ENCODE assay signal across 9 cellular contexts in the genomic region with DNA sequence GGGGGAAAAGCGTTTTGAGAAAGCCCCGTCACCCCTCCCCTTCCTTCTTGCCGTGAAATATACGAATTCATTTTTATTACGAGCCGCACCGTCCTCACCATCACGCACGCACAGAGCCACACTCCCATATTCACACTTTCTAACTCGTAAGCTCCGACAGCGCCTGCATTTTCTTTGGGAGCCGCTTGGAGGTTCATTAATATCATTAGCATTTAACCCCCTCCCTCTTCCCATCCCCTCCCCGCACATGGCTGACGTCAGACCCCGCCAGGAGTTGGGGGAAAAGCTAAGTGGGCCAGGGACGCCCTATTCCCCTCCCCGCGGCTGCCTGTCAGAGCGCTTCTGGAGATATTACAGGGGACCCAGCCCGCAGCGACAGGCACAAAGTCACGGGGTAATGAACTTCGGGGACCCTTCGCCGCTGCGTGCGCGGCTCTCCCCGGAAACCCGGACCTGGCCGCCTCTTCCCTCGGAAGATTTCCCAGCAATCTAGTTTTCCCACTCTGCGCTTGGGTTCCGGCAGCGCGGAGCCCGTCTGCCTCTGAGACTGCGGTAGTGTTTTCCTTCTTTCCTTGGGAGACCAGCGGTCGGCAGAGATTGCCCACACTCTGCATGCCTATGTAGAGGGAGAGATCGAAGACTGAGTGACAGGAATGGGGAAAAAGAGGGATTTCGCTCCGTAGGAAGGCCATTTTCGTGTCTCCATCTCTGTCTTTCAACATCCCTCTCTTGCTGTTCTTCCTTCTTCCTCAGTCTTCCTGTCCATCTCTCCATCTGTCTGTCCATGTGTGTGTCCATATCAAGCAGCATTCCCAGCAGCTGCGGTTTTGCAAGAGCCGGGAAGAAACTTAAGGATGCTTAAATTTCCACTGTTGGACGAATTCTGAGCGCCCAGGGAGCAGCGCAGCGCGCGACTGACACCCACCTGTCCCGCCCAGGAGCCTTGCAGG. TPM values are rescaled to one million over a fixed set of nuclear protein-coding genes. Genes with fewer than 3 reads are reported as not detected.
DNase-seq lines count a peak whose midpoint lies in the region; ATAC-seq and TF ChIP-seq lines count a peak whose summit lies in the region.
"Had no signal": no experiment of that assay in that cellular context is flagged by ENCODE, and none has a peak within 500 bp of the region (broad histone marks: within the 10 kb centered on the region; RNA-seq: fewer than 3 reads in every experiment).

Gene NR2E1 (plus strand): TSS at position 309 of the 950 bp plus-strand sequence. CDS start 744 bp downstream, outside the sequence.

- no peak within 1 kb of the TSS for H2BK5ac ChIP-seq in mesenchymal stem cell (ENCODE audit: low read depth, low read length, poor library complexity, severe bottlenecking)

- H2BK15ac ChIP-seq in mesenchymal stem cell (ENCODE audit: low read depth, poor library complexity, severe bottlenecking) = peak within 1 kb of the TSS; percentile 8

- H3K4me1 ChIP-seq in BE2C (no peaks in the 10 kb centered on the region; the same call in 1 of the 2 replicates), HUES48 (ENCODE audit: control insufficient read depth, insufficient read depth, low read length) (peaks cover 41% of the 10 kb centered on the region), mesenchymal stem cell (ENCODE audit: control insufficient read depth, insufficient read depth, low read depth, low read length) (peaks cover 47% of the 10 kb centered on the region)

- no peak within 1 kb of the TSS for H3K27ac ChIP-seq in HUES48 (ENCODE audit: low read depth, low read length)
- no peak within 1 kb of the TSS for H3K27ac ChIP-seq in mesenchymal stem cell (ENCODE audit: low read length, poor library complexity, severe bottlenecking)

- no peak within 1 kb of the TSS for H3K9ac ChIP-seq in HUES48 (ENCODE audit: low read depth, low read length)
- H3K9ac ChIP-seq in mesenchymal stem cell (ENCODE audit: low read length) = no peak within 1 kb of the TSS

- peaks cover 99% of the 10 kb centered on the region for H3K27me3 ChIP-seq in BE2C
- peaks cover 100% of the 10 kb centered on the region for H3K27me3 ChIP-seq in HUES48 (ENCODE audit: control insufficient read depth, insufficient read depth, low read length)
- peaks cover 100% of the 10 kb centered on the region in 2 experiments for H3K27me3 ChIP-seq in mesenchymal stem cell (ENCODE audit: control insufficient read depth in 1 of 2, insufficient read depth in 1 of 2, low read length in 2 of 2)

- H3K18ac ChIP-seq in mesenchymal stem cell (ENCODE audit: low read depth in 1 of 2, low read length in 2 of 2) = no peak within 1 kb of the TSS

- no peak within 1 kb of the TSS for H2BK12ac ChIP-seq in mesenchymal stem cell (ENCODE audit: low read length in 2 of 2)

- peak within 1 kb of the TSS; percentile 28 for H3K4me3 ChIP-seq in BE2C (ENCODE audit: low read depth, low read length)
- H3K4me3 ChIP-seq in HUES48 (ENCODE audit: low read depth, low read length) = peak within 1 kb of the TSS; percentile 55
- no peak within 1 kb of the TSS for H3K4me3 ChIP-seq in mesenchymal stem cell (ENCODE audit: insufficient read depth in 1 of 2, low read depth in 1 of 2, low read length in 2 of 2)
- H3K4me3 ChIP-seq: K562 had no signal

- no peak for TF ChIP-seq CTCF in BE2C (IDR thresholded peaks at IDR 0.05; ENCODE audit: low read depth, low read length)

- WGBS in mesenchymal stem cell = 3% methylated on average over 45 of the region's 54 CpGs

- H2AK5ac ChIP-seq in mesenchymal stem cell (ENCODE audit: low read length, severe bottlenecking) = no peak within 1 kb of the TSS

- no peaks in the 10 kb centered on the region for H3K36me3 ChIP-seq in BE2C
- H3K36me3 ChIP-seq in HUES48 (ENCODE audit: control insufficient read depth, insufficient read depth, low read length) = no peaks in the 10 kb centered on the region
- H3K36me3 ChIP-seq in mesenchymal stem cell (ENCODE audit: control insufficient read depth in 1 of 2, insufficient read depth in 2 of 2, low read depth in 1 of 2, low read length in 2 of 2) = no peaks in the 10 kb centered on the region

- no peak within 1 kb of the TSS for H4K8ac ChIP-seq in mesenchymal stem cell (ENCODE audit: low read length)

- H3K4ac ChIP-seq in mesenchymal stem cell (ENCODE audit: low read depth in 1 of 2, low read length in 2 of 2) = no peak within 1 kb of the TSS

- no peak within 1 kb of the TSS for H2BK120ac ChIP-seq in mesenchymal stem cell (ENCODE audit: low read depth, low read length)

- H3K23ac ChIP-seq in mesenchymal stem cell (ENCODE audit: low read length in 2 of 2) = peak within 1 kb of the TSS in 1 of 2 experiments; percentile 14

- H4K91ac ChIP-seq in mesenchymal stem cell (ENCODE audit: low read length) = no peak within 1 kb of the TSS

- H3K9me3 ChIP-seq in BE2C (no peaks in the 10 kb centered on the region), HUES48 (ENCODE audit: control insufficient read depth, insufficient read depth, low read length) (no peaks in the 10 kb centered on the region), mesenchymal stem cell (ENCODE audit: control insufficient read depth, low read length) (peaks cover 4% of the 10 kb centered on the region)

- H2AFZ ChIP-seq in mesenchymal stem cell (ENCODE audit: low read depth, low read length) = no peak within 1 kb of the TSS

- ATAC-seq in HG02973 (IDR thresholded peaks at IDR 0.05; ENCODE audit: unreplicated experiment) (no peak), GM21723 (IDR thresholded peaks at IDR 0.05; ENCODE audit: unreplicated experiment) (no peak), GM18868 (IDR thresholded peaks at IDR 0.05; ENCODE audit: unreplicated experiment) (no peak)
- ATAC-seq: K562 had no signal

- no peak within 1 kb of the TSS for H3K14ac ChIP-seq in mesenchymal stem cell (ENCODE audit: low read length in 2 of 2)

- DNase-seq in BE2C (no peak), amygdala (lab: John Stamatoyannopoulos, UW) (peak in 43 of 56 donors; percentile 14 to 82 (median 48)), mesenchymal stem cell (no peak)
- no peak for DNase-seq in stimulated activated CD4-positive, alpha-beta T cell treated with anti-CD3 and anti-CD28 coated beads, Interleukin-4, amount 100 ng/mL, for 1 hour

- H3K79me1 ChIP-seq in mesenchymal stem cell (replicated peaks; ENCODE audit: low read length, poor library complexity, severe bottlenecking) = no peaks in the 10 kb centered on the region

- H3K4me2 ChIP-seq in mesenchymal stem cell (ENCODE audit: low read length, poor library complexity, severe bottlenecking) = peak within 1 kb of the TSS; percentile 35

RNA-seq across cellular contexts. Expression of gene NR2E1, which starts in this region (rescaled TPM):
- not detected for polyA plus RNA-seq in BE2C (2012; ENCODE audit: insufficient read depth, insufficient read length, low read depth)
- polyA plus RNA-seq in mesenchymal stem cell (2013, experiment 1 of 2) = not detected
- not detected for polyA plus RNA-seq in mesenchymal stem cell (2013, experiment 2 of 2)
- polyA plus RNA-seq: K562 had no signal

Comparison
In these comparisons a context has a peak if more than half of its experiments do, and no peak if none do; other contexts are left out.
1. DNase-seq: peak in amygdala (43 of 56); none in BE2C (single experiment), mesenchymal stem cell (single experiment) and stimulated activated CD4-positive, alpha-beta T cell treated with anti-CD3 and anti-CD28 coated beads, Interleukin-4, amount 100 ng/mL, for 1 hour (single experiment).
2. H3K4me3 ChIP-seq: peak in BE2C (single experiment) and HUES48 (single experiment); none in mesenchymal stem cell (0 of 2).